1 cellular context compared by ENCODE assay signal in the genomic region with DNA sequence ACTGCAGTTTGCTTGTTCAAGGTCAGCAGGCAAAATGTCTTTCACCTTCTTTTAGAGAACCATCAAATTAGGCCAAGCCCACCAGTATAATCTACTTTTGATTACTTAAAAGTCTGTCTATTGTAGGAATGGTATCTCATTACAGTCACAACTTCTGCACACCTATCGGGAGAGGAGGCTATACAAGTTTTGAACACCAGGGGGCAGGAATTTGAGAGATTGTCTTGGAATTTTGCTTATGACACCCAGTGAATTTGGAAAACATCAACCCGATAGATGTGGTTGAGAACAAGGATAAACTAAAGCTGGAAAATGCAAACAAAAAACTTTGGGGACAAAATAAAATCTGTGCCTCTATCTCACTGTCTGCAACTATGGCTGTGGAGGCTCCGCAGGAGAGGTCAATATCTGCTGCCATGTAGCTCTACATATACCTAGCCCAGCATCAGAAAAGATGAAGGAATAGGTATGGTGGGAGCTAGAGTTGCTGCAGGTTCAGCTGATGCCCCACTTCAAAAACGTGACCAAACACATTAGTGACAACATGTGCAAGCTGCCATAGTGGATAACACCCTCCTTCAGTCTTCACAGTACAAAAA.
TF ChIP-seq lines count a peak whose summit lies in the region.

No MANE protein-coding gene starts in this region.

TF ChIP-seq in HCT116, 20 proteins besides CTCF, POLR2A, EP300 and RAD21 (continued from another document):
- TF ChIP-seq, protein P1, sequence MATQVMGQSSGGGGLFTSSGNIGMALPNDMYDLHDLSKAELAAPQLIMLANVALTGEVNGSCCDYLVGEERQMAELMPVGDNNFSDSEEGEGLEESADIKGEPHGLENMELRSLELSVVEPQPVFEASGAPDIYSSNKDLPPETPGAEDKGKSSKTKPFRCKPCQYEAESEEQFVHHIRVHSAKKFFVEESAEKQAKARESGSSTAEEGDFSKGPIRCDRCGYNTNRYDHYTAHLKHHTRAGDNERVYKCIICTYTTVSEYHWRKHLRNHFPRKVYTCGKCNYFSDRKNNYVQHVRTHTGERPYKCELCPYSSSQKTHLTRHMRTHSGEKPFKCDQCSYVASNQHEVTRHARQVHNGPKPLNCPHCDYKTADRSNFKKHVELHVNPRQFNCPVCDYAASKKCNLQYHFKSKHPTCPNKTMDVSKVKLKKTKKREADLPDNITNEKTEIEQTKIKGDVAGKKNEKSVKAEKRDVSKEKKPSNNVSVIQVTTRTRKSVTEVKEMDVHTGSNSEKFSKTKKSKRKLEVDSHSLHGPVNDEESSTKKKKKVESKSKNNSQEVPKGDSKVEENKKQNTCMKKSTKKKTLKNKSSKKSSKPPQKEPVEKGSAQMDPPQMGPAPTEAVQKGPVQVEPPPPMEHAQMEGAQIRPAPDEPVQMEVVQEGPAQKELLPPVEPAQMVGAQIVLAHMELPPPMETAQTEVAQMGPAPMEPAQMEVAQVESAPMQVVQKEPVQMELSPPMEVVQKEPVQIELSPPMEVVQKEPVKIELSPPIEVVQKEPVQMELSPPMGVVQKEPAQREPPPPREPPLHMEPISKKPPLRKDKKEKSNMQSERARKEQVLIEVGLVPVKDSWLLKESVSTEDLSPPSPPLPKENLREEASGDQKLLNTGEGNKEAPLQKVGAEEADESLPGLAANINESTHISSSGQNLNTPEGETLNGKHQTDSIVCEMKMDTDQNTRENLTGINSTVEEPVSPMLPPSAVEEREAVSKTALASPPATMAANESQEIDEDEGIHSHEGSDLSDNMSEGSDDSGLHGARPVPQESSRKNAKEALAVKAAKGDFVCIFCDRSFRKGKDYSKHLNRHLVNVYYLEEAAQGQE (IDR thresholded peaks at IDR 0.05; ENCODE audit: low read depth), result no peak
- no peak for TF ChIP-seq EGR1 (IDR thresholded peaks at IDR 0.05; ENCODE audit: low read depth)
- TF ChIP-seq ELF1 (IDR thresholded peaks at IDR 0.05; ENCODE audit: borderline replicate concordance, low read depth), result no peak
- no peak for TF ChIP-seq ZFX (IDR thresholded peaks at IDR 0.05)
- TF ChIP-seq POLR2AphosphoS5 (IDR thresholded peaks at IDR 0.05; ENCODE audit: low read depth, low read length), result no peak
- TF ChIP-seq JUND (IDR thresholded peaks at IDR 0.05), result no peak
